1 cellular context compared by ENCODE assay signal in the genomic region with DNA sequence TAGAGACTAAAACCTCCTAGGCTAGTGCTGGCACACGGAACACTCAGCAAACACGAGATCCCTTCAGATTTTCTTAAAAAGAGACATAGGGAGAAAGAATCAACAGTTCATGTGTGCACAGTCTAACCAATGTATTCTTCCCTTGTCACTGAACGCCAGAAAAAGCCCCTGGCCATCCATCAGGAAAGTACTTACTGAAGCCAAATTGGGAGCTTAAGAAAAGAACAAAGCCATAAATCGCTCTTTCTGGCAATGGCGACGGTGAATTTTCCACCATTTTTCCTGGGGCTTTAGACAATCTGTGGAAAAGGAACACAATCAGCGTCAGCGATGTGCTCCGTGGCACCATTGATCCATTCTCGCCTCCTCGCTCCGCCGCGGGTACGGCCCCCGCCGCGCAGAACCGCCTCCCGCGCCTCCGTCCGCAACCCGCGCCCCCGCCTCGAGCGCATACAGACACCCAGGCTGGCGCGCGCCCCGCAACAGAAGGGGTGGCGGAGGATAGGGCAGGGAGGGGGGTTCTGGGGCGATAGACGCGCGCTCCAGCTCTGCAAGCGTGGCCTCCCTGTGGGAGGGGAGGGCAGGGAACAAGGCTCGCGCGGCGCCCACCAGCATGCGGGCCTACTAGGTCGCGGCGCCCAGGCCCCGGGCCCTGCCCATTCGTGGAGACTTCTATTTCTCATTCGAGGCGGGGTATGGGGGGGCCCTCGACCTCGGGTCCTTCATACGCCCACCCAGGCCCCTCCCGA.
TF ChIP-seq lines count a peak whose summit lies in the region.

No MANE protein-coding gene starts in this region.

TF ChIP-seq in HepG2, 621 proteins besides CTCF, POLR2A, EP300 and RAD21 (continued from another document and continues in another):
- TF ChIP-seq, protein P1, sequence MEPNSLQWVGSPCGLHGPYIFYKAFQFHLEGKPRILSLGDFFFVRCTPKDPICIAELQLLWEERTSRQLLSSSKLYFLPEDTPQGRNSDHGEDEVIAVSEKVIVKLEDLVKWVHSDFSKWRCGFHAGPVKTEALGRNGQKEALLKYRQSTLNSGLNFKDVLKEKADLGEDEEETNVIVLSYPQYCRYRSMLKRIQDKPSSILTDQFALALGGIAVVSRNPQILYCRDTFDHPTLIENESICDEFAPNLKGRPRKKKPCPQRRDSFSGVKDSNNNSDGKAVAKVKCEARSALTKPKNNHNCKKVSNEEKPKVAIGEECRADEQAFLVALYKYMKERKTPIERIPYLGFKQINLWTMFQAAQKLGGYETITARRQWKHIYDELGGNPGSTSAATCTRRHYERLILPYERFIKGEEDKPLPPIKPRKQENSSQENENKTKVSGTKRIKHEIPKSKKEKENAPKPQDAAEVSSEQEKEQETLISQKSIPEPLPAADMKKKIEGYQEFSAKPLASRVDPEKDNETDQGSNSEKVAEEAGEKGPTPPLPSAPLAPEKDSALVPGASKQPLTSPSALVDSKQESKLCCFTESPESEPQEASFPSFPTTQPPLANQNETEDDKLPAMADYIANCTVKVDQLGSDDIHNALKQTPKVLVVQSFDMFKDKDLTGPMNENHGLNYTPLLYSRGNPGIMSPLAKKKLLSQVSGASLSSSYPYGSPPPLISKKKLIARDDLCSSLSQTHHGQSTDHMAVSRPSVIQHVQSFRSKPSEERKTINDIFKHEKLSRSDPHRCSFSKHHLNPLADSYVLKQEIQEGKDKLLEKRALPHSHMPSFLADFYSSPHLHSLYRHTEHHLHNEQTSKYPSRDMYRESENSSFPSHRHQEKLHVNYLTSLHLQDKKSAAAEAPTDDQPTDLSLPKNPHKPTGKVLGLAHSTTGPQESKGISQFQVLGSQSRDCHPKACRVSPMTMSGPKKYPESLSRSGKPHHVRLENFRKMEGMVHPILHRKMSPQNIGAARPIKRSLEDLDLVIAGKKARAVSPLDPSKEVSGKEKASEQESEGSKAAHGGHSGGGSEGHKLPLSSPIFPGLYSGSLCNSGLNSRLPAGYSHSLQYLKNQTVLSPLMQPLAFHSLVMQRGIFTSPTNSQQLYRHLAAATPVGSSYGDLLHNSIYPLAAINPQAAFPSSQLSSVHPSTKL (CRISPR knock-in tag; IDR thresholded peaks at IDR 0.05) = peak; percentile 42
- no peak for TF ChIP-seq MIXL1 (CRISPR knock-in tag; IDR thresholded peaks at IDR 0.05)
- TF ChIP-seq, protein P2, sequence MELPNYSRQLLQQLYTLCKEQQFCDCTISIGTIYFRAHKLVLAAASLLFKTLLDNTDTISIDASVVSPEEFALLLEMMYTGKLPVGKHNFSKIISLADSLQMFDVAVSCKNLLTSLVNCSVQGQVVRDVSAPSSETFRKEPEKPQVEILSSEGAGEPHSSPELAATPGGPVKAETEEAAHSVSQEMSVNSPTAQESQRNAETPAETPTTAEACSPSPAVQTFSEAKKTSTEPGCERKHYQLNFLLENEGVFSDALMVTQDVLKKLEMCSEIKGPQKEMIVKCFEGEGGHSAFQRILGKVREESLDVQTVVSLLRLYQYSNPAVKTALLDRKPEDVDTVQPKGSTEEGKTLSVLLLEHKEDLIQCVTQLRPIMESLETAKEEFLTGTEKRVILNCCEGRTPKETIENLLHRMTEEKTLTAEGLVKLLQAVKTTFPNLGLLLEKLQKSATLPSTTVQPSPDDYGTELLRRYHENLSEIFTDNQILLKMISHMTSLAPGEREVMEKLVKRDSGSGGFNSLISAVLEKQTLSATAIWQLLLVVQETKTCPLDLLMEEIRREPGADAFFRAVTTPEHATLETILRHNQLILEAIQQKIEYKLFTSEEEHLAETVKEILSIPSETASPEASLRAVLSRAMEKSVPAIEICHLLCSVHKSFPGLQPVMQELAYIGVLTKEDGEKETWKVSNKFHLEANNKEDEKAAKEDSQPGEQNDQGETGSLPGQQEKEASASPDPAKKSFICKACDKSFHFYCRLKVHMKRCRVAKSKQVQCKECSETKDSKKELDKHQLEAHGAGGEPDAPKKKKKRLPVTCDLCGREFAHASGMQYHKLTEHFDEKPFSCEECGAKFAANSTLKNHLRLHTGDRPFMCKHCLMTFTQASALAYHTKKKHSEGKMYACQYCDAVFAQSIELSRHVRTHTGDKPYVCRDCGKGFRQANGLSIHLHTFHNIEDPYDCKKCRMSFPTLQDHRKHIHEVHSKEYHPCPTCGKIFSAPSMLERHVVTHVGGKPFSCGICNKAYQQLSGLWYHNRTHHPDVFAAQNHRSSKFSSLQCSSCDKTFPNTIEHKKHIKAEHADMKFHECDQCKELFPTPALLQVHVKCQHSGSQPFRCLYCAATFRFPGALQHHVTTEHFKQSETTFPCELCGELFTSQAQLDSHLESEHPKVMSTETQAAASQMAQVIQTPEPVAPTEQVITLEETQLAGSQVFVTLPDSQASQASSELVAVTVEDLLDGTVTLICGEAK (IDR thresholded peaks at IDR 0.05) = no peak
- TF ChIP-seq, protein P2 (CRISPR knock-in tag; IDR thresholded peaks at IDR 0.05) = peak; percentile 73; the same call in 1 of the 2 replicates
- TF ChIP-seq LCORL (IDR thresholded peaks at IDR 0.05) = peak; percentile 45; the same call in 1 of the 2 replicates
- no peak for TF ChIP-seq LCORL (CRISPR knock-in tag; IDR thresholded peaks at IDR 0.05)
- TF ChIP-seq, protein P3, sequence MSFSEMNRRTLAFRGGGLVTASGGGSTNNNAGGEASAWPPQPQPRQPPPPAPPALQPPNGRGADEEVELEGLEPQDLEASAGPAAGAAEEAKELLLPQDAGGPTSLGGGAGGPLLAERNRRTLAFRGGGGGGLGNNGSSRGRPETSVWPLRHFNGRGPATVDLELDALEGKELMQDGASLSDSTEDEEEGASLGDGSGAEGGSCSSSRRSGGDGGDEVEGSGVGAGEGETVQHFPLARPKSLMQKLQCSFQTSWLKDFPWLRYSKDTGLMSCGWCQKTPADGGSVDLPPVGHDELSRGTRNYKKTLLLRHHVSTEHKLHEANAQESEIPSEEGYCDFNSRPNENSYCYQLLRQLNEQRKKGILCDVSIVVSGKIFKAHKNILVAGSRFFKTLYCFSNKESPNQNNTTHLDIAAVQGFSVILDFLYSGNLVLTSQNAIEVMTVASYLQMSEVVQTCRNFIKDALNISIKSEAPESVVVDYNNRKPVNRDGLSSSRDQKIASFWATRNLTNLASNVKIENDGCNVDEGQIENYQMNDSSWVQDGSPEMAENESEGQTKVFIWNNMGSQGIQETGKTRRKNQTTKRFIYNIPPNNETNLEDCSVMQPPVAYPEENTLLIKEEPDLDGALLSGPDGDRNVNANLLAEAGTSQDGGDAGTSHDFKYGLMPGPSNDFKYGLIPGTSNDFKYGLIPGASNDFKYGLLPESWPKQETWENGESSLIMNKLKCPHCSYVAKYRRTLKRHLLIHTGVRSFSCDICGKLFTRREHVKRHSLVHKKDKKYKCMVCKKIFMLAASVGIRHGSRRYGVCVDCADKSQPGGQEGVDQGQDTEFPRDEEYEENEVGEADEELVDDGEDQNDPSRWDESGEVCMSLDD (CRISPR knock-in tag; IDR thresholded peaks at IDR 0.05; ENCODE audit: borderline replicate concordance) = peak; percentile 83; the same call in 1 of the 2 replicates
- TF ChIP-seq KLF16 (CRISPR knock-in tag; IDR thresholded peaks at IDR 0.05) = peak in 1 of 2 experiments; percentile 59; a peak in 1 of 4 replicates
- peak; percentile 15; the same call in 1 of the 2 replicates for TF ChIP-seq ZNF20 (CRISPR knock-in tag; IDR thresholded peaks at IDR 0.05)
- TF ChIP-seq, protein P4, sequence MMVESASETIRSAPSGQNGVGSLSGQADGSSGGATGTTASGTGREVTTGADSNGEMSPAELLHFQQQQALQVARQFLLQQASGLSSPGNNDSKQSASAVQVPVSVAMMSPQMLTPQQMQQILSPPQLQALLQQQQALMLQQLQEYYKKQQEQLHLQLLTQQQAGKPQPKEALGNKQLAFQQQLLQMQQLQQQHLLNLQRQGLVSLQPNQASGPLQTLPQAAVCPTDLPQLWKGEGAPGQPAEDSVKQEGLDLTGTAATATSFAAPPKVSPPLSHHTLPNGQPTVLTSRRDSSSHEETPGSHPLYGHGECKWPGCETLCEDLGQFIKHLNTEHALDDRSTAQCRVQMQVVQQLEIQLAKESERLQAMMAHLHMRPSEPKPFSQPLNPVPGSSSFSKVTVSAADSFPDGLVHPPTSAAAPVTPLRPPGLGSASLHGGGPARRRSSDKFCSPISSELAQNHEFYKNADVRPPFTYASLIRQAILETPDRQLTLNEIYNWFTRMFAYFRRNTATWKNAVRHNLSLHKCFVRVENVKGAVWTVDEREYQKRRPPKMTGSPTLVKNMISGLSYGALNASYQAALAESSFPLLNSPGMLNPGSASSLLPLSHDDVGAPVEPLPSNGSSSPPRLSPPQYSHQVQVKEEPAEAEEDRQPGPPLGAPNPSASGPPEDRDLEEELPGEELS (CRISPR knock-in tag; IDR thresholded peaks at IDR 0.05) = 0 out of 2 replicates have a peak, but pooled peaks have one; percentile 21
- no peak for TF ChIP-seq NR2F6 (IDR thresholded peaks at IDR 0.05)
- peak; percentile 11; the same call in 1 of the 2 replicates for TF ChIP-seq NR2F6 (CRISPR knock-in tag; IDR thresholded peaks at IDR 0.05)
- 0 out of 2 replicates have a peak, but pooled peaks have one; percentile 65 for TF ChIP-seq MYNN (CRISPR knock-in tag; IDR thresholded peaks at IDR 0.05; ENCODE audit: low read depth)
- TF ChIP-seq HES4 (CRISPR knock-in tag; IDR thresholded peaks at IDR 0.05; ENCODE audit: borderline replicate concordance) = peak; percentile 42; the same call in 1 of the 2 replicates
- TF ChIP-seq, protein P5, sequence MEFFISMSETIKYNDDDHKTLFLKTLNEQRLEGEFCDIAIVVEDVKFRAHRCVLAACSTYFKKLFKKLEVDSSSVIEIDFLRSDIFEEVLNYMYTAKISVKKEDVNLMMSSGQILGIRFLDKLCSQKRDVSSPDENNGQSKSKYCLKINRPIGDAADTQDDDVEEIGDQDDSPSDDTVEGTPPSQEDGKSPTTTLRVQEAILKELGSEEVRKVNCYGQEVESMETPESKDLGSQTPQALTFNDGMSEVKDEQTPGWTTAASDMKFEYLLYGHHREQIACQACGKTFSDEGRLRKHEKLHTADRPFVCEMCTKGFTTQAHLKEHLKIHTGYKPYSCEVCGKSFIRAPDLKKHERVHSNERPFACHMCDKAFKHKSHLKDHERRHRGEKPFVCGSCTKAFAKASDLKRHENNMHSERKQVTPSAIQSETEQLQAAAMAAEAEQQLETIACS (CRISPR knock-in tag; IDR thresholded peaks at IDR 0.05) = peak; percentile 81; the same call in 1 of the 2 replicates
- TF ChIP-seq NFE2L1 (CRISPR knock-in tag; IDR thresholded peaks at IDR 0.05; ENCODE audit: borderline replicate concordance) = 0 out of 2 replicates have a peak, but pooled peaks have one; percentile 52
- peak; percentile 2; the same call in 1 of the 2 replicates for TF ChIP-seq ZNF263 (CRISPR knock-in tag; IDR thresholded peaks at IDR 0.05)
- TF ChIP-seq ZNF614 (CRISPR knock-in tag; IDR thresholded peaks at IDR 0.05; ENCODE audit: borderline replicate concordance) = peak; percentile 56; the same call in 1 of the 2 replicates
- TF ChIP-seq ZBTB7B (CRISPR knock-in tag; IDR thresholded peaks at IDR 0.05) = peak; percentile 54; the same call in 1 of the 2 replicates
- TF ChIP-seq SAP130 (CRISPR knock-in tag; IDR thresholded peaks at IDR 0.05; ENCODE audit: low read depth) = peak; percentile 54; the same call in 1 of the 2 replicates
- TF ChIP-seq, protein P6, sequence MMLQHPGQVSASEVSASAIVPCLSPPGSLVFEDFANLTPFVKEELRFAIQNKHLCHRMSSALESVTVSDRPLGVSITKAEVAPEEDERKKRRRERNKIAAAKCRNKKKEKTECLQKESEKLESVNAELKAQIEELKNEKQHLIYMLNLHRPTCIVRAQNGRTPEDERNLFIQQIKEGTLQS (CRISPR knock-in tag; IDR thresholded peaks at IDR 0.05) = 0 out of 2 replicates have a peak, but pooled peaks have one; percentile 9
- TF ChIP-seq, protein P7, sequence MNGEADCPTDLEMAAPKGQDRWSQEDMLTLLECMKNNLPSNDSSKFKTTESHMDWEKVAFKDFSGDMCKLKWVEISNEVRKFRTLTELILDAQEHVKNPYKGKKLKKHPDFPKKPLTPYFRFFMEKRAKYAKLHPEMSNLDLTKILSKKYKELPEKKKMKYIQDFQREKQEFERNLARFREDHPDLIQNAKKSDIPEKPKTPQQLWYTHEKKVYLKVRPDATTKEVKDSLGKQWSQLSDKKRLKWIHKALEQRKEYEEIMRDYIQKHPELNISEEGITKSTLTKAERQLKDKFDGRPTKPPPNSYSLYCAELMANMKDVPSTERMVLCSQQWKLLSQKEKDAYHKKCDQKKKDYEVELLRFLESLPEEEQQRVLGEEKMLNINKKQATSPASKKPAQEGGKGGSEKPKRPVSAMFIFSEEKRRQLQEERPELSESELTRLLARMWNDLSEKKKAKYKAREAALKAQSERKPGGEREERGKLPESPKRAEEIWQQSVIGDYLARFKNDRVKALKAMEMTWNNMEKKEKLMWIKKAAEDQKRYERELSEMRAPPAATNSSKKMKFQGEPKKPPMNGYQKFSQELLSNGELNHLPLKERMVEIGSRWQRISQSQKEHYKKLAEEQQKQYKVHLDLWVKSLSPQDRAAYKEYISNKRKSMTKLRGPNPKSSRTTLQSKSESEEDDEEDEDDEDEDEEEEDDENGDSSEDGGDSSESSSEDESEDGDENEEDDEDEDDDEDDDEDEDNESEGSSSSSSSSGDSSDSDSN (CRISPR knock-in tag; IDR thresholded peaks at IDR 0.05) = peak; percentile 65
- TF ChIP-seq BCL6 (CRISPR knock-in tag; IDR thresholded peaks at IDR 0.05) = 0 out of 2 replicates have a peak, but pooled peaks have one; percentile 6
- TF ChIP-seq, protein P8, sequence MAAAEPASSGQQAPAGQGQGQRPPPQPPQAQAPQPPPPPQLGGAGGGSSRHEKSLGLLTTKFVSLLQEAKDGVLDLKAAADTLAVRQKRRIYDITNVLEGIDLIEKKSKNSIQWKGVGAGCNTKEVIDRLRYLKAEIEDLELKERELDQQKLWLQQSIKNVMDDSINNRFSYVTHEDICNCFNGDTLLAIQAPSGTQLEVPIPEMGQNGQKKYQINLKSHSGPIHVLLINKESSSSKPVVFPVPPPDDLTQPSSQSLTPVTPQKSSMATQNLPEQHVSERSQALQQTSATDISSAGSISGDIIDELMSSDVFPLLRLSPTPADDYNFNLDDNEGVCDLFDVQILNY (CRISPR knock-in tag; conservative IDR thresholded peaks at IDR 0.05) = 0 out of 2 replicates have a peak, but pooled peaks have one; percentile 32
- TF ChIP-seq CBX1 (IDR thresholded peaks at IDR 0.05; ENCODE audit: low read depth) = peak; percentile 14
